In genomic region chr10:17633353-17633752, GRCh38 we compare ENCODE assay signal across 2 cellular contexts.
TF ChIP-seq lines count a peak whose summit lies in the region.

No MANE protein-coding gene starts in this region.

TF ChIP-seq in IMR-90, 13 proteins besides CTCF, POLR2A, EP300 and RAD21:
- TF ChIP-seq MAFK (IDR thresholded peaks at IDR 0.05; ENCODE audit: low read depth, low read length) (peak; percentile 100), FOS (IDR thresholded peaks at IDR 0.05; ENCODE audit: low read depth, low read length) (no peak)
- TF ChIP-seq, protein P1, sequence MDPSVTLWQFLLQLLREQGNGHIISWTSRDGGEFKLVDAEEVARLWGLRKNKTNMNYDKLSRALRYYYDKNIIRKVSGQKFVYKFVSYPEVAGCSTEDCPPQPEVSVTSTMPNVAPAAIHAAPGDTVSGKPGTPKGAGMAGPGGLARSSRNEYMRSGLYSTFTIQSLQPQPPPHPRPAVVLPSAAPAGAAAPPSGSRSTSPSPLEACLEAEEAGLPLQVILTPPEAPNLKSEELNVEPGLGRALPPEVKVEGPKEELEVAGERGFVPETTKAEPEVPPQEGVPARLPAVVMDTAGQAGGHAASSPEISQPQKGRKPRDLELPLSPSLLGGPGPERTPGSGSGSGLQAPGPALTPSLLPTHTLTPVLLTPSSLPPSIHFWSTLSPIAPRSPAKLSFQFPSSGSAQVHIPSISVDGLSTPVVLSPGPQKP (IDR thresholded peaks at IDR 0.05; ENCODE audit: borderline replicate concordance, low read depth, low read length), result no peak
TF ChIP-seq in IMR-90: peak in this region for 1.

TF ChIP-seq in H1, 55 proteins besides CTCF, POLR2A, EP300 and RAD21:
- TF ChIP-seq MAFK (IDR thresholded peaks at IDR 0.05; ENCODE audit: low read depth, low read length) (peak; percentile 99), JUN (IDR thresholded peaks at IDR 0.05; ENCODE audit: low read depth, low read length) (no peak)
TF ChIP-seq in H1: peak in this region for 1.
